9 cellular contexts compared by ENCODE assay signal in the genomic region with DNA sequence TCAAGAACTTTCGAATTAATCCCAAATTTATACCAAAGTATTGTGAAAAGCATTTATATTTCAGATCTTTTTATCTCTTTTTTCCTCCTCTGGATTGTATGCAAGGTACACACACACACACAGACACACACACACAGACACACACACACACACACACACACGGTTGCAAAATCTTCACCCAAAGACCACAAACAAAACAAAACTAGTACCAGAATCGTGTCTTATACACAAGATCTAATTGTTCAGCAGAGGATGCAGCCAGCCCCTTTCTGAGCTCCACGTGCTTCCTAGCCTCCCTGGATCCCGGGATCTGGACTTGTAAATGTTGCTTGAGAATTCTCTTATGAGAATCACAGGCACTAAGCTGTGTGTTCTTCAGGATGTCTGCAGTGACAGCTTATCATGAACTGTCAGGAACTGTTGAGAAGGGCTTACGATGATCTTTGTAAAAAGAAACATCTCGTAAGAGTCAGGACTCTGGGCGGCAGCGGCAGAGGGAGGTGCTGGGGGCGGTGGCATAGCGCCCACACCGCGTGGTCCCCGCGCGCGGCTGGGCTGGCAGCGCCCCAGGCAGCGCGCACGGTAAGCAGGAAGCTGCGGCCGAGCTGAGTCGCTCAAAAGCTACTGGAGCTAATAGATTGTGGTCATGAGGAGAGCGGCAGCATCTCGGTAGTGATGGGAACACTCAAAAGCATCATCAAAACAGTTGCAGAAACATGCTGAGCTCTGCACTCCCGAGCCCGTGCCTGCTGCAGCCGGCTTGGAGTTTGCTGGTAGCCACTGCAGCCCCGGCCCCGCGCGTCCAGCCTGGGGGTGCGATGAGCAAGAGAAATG.
DNase-seq lines count a peak whose midpoint lies in the region; ATAC-seq and TF ChIP-seq lines count a peak whose summit lies in the region.
"Had no signal": no experiment of that assay in that cellular context is flagged by ENCODE, and none has a peak within 500 bp of the region (broad histone marks: within the 10 kb centered on the region; RNA-seq: fewer than 3 reads in every experiment).

No MANE protein-coding gene starts in this region.

- H3K36me3 ChIP-seq in BJ (ENCODE audit: control insufficient read depth, insufficient read depth, low read length): no peaks in the 10 kb centered on the region

- no peak overlapping the region for H3K27ac Mint-ChIP-seq in WTC11

- peak overlapping the region; percentile 63 for H3K4me3 Mint-ChIP-seq in WTC11

- DNase-seq in BJ (ENCODE audit: low read depth) (peak; percentile 1), WTC11 (ENCODE audit: low spot score) (peak; percentile 29), T47D (ENCODE audit: low read depth in 1 of 2, low spot score in 1 of 2) (peak; percentile 58 to 64), kidney tubule cell (ENCODE audit: low spot score) (peak; percentile 66), NCI-H1417 (lab: John Stamatoyannopoulos, UW) (no peak)
- DNase-seq in stimulated activated CD4-positive, alpha-beta T cell treated with anti-CD3 and anti-CD28 coated beads, Interleukin-4, amount 100 ng/mL, for 1 hour: peak; percentile 75

- ATAC-seq in GM19351 (IDR thresholded peaks at IDR 0.05; ENCODE audit: unreplicated experiment) (peak; percentile 97), HG03558 (IDR thresholded peaks at IDR 0.05; ENCODE audit: extremely low read depth, unreplicated experiment) (peak; percentile 95), WTC11 (peak; percentile 85)
- ATAC-seq: HCT116 had no signal

- no peaks in the 10 kb centered on the region for H3K27me3 ChIP-seq in BJ (ENCODE audit: control insufficient read depth, insufficient read depth, low read length)

- no peaks in the 10 kb centered on the region for H3K9me3 Mint-ChIP-seq in WTC11

- in situ Hi-C loops in T47D (cut with HindIII; ENCODE audit: low pct_unique_long_range_greater_than_20kb, low sequenced_read_pairs): no loop called here

- 0 out of 2 replicates have a peak overlapping the region, but pooled peaks have one; percentile 14 for H3K4me3 ChIP-seq in BJ (ENCODE audit: low read depth, low read length)

- H3K4me1 Mint-ChIP-seq in WTC11: peaks cover 16% of the 10 kb centered on the region

- TF ChIP-seq CTCF in BJ (IDR thresholded peaks at IDR 0.05; ENCODE audit: insufficient read depth, low read depth, low read length) (no peak), WTC11 (IDR thresholded peaks at IDR 0.05) (no peak)

- CTCF ChIA-PET in BJ (lab: Yijun Ruan, JAX): no interaction called here
- CTCF ChIA-PET in WTC11 (lab: Charles Lee): interaction anchor here (0.6 to 1.3 kb wide), 2 partner anchors 182 to 298 kb away, joined by 3 to 5 read pairs; no protein-coding TSS in a partner anchor

- POLR2A ChIA-PET in BJ (lab: Charles Lee) (no interaction called here), WTC11 (lab: Charles Lee) (no interaction called here)

- peaks cover 34% of the 10 kb centered on the region for H3K27me3 Mint-ChIP-seq in WTC11 (ENCODE audit: low read depth)

- H3K36me3 Mint-ChIP-seq in WTC11: no peaks in the 10 kb centered on the region

TF ChIP-seq in WTC11, 78 proteins besides CTCF, POLR2A, EP300 and RAD21:
- TF ChIP-seq ATF1 (CRISPR knock-in tag; IDR thresholded peaks at IDR 0.05) (no peak), ZNF423 (CRISPR knock-in tag; IDR thresholded peaks at IDR 0.05) (no peak), ZNF138 (CRISPR knock-in tag; conservative IDR thresholded peaks at IDR 0.05) (no peak), RELA (CRISPR knock-in tag; IDR thresholded peaks at IDR 0.05; ENCODE audit: borderline replicate concordance) (no peak)
- TF ChIP-seq, protein P1, sequence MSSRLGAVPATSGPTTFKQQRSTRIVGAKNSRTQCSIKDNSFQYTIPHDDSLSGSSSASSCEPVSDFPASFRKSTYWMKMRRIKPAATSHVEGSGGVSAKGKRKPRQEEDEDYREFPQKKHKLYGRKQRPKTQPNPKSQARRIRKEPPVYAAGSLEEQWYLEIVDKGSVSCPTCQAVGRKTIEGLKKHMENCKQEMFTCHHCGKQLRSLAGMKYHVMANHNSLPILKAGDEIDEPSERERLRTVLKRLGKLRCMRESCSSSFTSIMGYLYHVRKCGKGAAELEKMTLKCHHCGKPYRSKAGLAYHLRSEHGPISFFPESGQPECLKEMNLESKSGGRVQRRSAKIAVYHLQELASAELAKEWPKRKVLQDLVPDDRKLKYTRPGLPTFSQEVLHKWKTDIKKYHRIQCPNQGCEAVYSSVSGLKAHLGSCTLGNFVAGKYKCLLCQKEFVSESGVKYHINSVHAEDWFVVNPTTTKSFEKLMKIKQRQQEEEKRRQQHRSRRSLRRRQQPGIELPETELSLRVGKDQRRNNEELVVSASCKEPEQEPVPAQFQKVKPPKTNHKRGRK (CRISPR knock-in tag; IDR thresholded peaks at IDR 0.05; ENCODE audit: borderline replicate concordance): peak; percentile 85; the same call in 1 of the 2 replicates
- TF ChIP-seq, protein P2, sequence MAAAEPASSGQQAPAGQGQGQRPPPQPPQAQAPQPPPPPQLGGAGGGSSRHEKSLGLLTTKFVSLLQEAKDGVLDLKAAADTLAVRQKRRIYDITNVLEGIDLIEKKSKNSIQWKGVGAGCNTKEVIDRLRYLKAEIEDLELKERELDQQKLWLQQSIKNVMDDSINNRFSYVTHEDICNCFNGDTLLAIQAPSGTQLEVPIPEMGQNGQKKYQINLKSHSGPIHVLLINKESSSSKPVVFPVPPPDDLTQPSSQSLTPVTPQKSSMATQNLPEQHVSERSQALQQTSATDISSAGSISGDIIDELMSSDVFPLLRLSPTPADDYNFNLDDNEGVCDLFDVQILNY (CRISPR knock-in tag; IDR thresholded peaks at IDR 0.05): no peak

Comparison
In these comparisons a context has a peak if more than half of its experiments do, and no peak if none do; other contexts are left out.
1. DNase-seq: peak in BJ (single experiment), WTC11 (single experiment), T47D (2 of 2), kidney tubule cell (single experiment) and stimulated activated CD4-positive, alpha-beta T cell treated with anti-CD3 and anti-CD28 coated beads, Interleukin-4, amount 100 ng/mL, for 1 hour (single experiment); none in NCI-H1417 (0 of 3).
2. Peak in every context shown above with its lines, with median percentiles within 50 percentile points of each other: ATAC-seq.